Comparison of ENCODE assay signal across 26 cellular contexts in genomic region chr1:219576931-219577330, GRCh38. TPM values are rescaled to one million over a fixed set of nuclear protein-coding genes. Genes with fewer than 3 reads are reported as not detected.
"Had no signal": no experiment of that assay in that cellular context is flagged by ENCODE, and none has a peak within 500 bp of the region (broad histone marks: within the 10 kb centered on the region; RNA-seq: fewer than 3 reads in every experiment).

No MANE protein-coding gene starts in this region.

- H3K9me3 ChIP-seq: left lung, ovary, right lobe of liver, stomach had no signal

- ATAC-seq: activated CD4-positive, CD25-positive, alpha-beta regulatory T cell treated with anti-CD3 and anti-CD28 coated beads, Interleukin-2, amount 50 U/mL, for 24 hours; activated naive CD8-positive, alpha-beta T cell treated with anti-CD3 and anti-CD28 coated beads, Interleukin-2, amount 50 U/mL, for 24 hours; activated T-cell treated with anti-CD3 and anti-CD28 coated beads, Interleukin-2, amount 50 U/mL, for 4 hours; foreskin keratinocyte; left lung; right lobe of liver; stimulated activated effector memory CD8-positive, alpha-beta T cell treated with anti-CD3 and anti-CD28 coated beads, Interleukin-12 subunit alpha, Interleukin-12 subunit beta, amount 100 ng/mL, for 72 hours had no signal

- H3K36me3 Mint-ChIP-seq: activated naive CD4-positive, alpha-beta T cell treated with anti-CD3 and anti-CD28 coated beads, Interleukin-2, amount 10 ng/mL, durations not matched to agents 7 days and 5 days; brain; naive B cell; stimulated activated effector memory CD8-positive, alpha-beta T cell treated with anti-CD3 and anti-CD28 coated beads, Interleukin-12 subunit alpha, Interleukin-12 subunit beta, amount 100 ng/mL, for 72 hours had no signal

- H3K27ac Mint-ChIP-seq: activated naive CD4-positive, alpha-beta T cell treated with anti-CD3 and anti-CD28 coated beads, Interleukin-2, amount 10 ng/mL, durations not matched to agents 7 days and 5 days; activated naive CD8-positive, alpha-beta T cell treated with anti-CD3 and anti-CD28 coated beads, Interleukin-2, amount 50 U/mL, for 24 hours; stimulated activated effector memory CD8-positive, alpha-beta T cell treated with anti-CD3 and anti-CD28 coated beads, Interleukin-12 subunit alpha, Interleukin-12 subunit beta, amount 100 ng/mL, for 72 hours had no signal

- H3K27me3 ChIP-seq: foreskin keratinocyte, left lung, ovary, right lobe of liver, stomach had no signal

- H3K4me1 Mint-ChIP-seq: activated naive CD4-positive, alpha-beta T cell treated with anti-CD3 and anti-CD28 coated beads, Interleukin-2, amount 10 ng/mL, durations not matched to agents 7 days and 5 days; activated naive CD8-positive, alpha-beta T cell treated with anti-CD3 and anti-CD28 coated beads, Interleukin-2, amount 50 U/mL, for 24 hours; naive B cell; stimulated activated effector memory CD8-positive, alpha-beta T cell treated with anti-CD3 and anti-CD28 coated beads, Interleukin-12 subunit alpha, Interleukin-12 subunit beta, amount 100 ng/mL, for 72 hours had no signal

- H3K27me3 Mint-ChIP-seq: activated naive CD4-positive, alpha-beta T cell treated with anti-CD3 and anti-CD28 coated beads, Interleukin-2, amount 10 ng/mL, durations not matched to agents 7 days and 5 days; activated naive CD8-positive, alpha-beta T cell treated with anti-CD3 and anti-CD28 coated beads, Interleukin-2, amount 50 U/mL, for 24 hours had no signal

- H3K27ac ChIP-seq: foreskin keratinocyte, left lung, ovary, right lobe of liver, stomach had no signal

- H3K36me3 ChIP-seq: left lung, ovary, right lobe of liver, stomach had no signal

- DNase-seq: activated CD4-positive, alpha-beta T cell treated with anti-CD3 and anti-CD28 coated beads, Interleukin-2, amount 50 U/mL, for 1 hour; activated CD8-positive, alpha-beta memory T cell treated with anti-CD3 and anti-CD28 coated beads, Interleukin-2, amount 50 U/mL, for 4 hours; activated effector memory CD4-positive, alpha-beta T cell treated with Interleukin-2 at 50 U/mL for 16 hours; activated naive CD4-positive, alpha-beta T cell treated with anti-CD3 and anti-CD28 coated beads, Interleukin-2, amount 10 ng/mL, durations not matched to agents 7 days and 5 days; activated naive CD8-positive, alpha-beta T cell treated with anti-CD3 and anti-CD28 coated beads, Interleukin-2, amount 50 U/mL, for 24 hours; activated T-cell treated with anti-CD3 and anti-CD28 coated beads, Interleukin-2, amount 50 U/mL, for 4 hours; anterior cingulate cortex; caudate nucleus; foreskin keratinocyte; glutamatergic neuron; kidney; left lung; naive B cell; ovary; right lobe of liver; stimulated activated CD4-positive, alpha-beta T cell treated with anti-CD3 and anti-CD28 coated beads, Interleukin-4, amount 100 ng/mL, for 24 hours; stomach; trophoblast cell had no signal

- H3K4me3 Mint-ChIP-seq: activated naive CD4-positive, alpha-beta T cell treated with anti-CD3 and anti-CD28 coated beads, Interleukin-2, amount 10 ng/mL, durations not matched to agents 7 days and 5 days; activated naive CD8-positive, alpha-beta T cell treated with anti-CD3 and anti-CD28 coated beads, Interleukin-2, amount 50 U/mL, for 24 hours; activated T-cell treated with anti-CD3 and anti-CD28 coated beads, Interleukin-2, amount 50 U/mL, for 4 hours; brain; naive B cell; stimulated activated effector memory CD8-positive, alpha-beta T cell treated with anti-CD3 and anti-CD28 coated beads, Interleukin-12 subunit alpha, Interleukin-12 subunit beta, amount 100 ng/mL, for 72 hours had no signal

- H3K4me3 ChIP-seq: left lung, ovary, right lobe of liver, smooth muscle cell, stomach had no signal

- H3K4me2 ChIP-seq: smooth muscle cell had no signal

- H3K4me1 ChIP-seq: foreskin keratinocyte, stomach had no signal

RNA-seq across cellular contexts. Expression of gene ZC3H11B, which starts 36.0 kb away (rescaled TPM):
- total RNA-seq: epithelial cell of proximal tubule, fibroblast of lung, lung microvascular endothelial cell, stomach, temporal lobe had no signal
- polyA plus RNA-seq: foreskin keratinocyte, smooth muscle cell, stomach had no signal
